In genomic region chr1:70760170-70760569, GRCh38 we compare ENCODE assay signal across 21 cellular contexts.
A peak's percentile ranks its signal among the peaks of the same experiment; 100 is the strongest.
DNase-seq lines count a peak whose midpoint lies in the region; ATAC-seq and TF ChIP-seq lines count a peak whose summit lies in the region.
"Had no signal": no experiment of that assay in that cellular context is flagged by ENCODE, and none has a peak within 500 bp of the region (broad histone marks: within the 10 kb centered on the region; RNA-seq: fewer than 3 reads in every experiment).

No MANE protein-coding gene starts in this region.

- no peaks in the 10 kb centered on the region for H4K20me1 ChIP-seq in GM23248 (ENCODE audit: insufficient read depth)

- whole genome bisulfite sequencing in GM23248 (ENCODE audit: low coverage in 1 of 2, low lambda C conversion rate in 2 of 2, missing lambda C conversion rate in 2 of 2), 2 experiments: 46 to 52% methylated on average over 2 of the region's 2 CpGs
- WGBS in esophagus muscularis mucosa: 81% methylated on average over 2 of the region's 2 CpGs

- H2AFZ ChIP-seq in GM23248: no peak overlapping the region

- TF ChIP-seq CTCF in esophagus muscularis mucosa (IDR thresholded peaks at IDR 0.05): no peak

- intact Hi-C loops in esophagus muscularis mucosa (cut with DNase I): no loop called here

- no peak for TF ChIP-seq POLR2A in esophagus muscularis mucosa (IDR thresholded peaks at IDR 0.05; ENCODE audit: low read depth)

- no peak overlapping the region for H3K4me3 ChIP-seq in GM23248
- H3K4me3 ChIP-seq in adipocyte (ENCODE audit: low read length): no peak overlapping the region
- H3K4me3 ChIP-seq in esophagus muscularis mucosa: no peak overlapping the region
- H3K4me3 ChIP-seq: MG63, SJCRH30 had no signal

- H3K9ac ChIP-seq in GM23248: no peak overlapping the region
- H3K9ac ChIP-seq in adipocyte (ENCODE audit: low read length): no peak overlapping the region

- no peak for ATAC-seq in HG03280 (IDR thresholded peaks at IDR 0.05; ENCODE audit: unreplicated experiment)
- ATAC-seq: CD8-positive, alpha-beta T cell had no signal

- H3K9me3 ChIP-seq in GM23248 (ENCODE audit: low read depth): no peaks in the 10 kb centered on the region
- H3K9me3 ChIP-seq in adipocyte (ENCODE audit: control insufficient read depth, low read length): peaks cover 5% of the 10 kb centered on the region
- no peaks in the 10 kb centered on the region for H3K9me3 ChIP-seq in esophagus muscularis mucosa
- H3K9me3 ChIP-seq: MG63, SJCRH30 had no signal

- H3K4me1 ChIP-seq in GM23248 (ENCODE audit: insufficient read depth) (peaks cover 13% of the 10 kb centered on the region), adipocyte (ENCODE audit: control insufficient read depth, insufficient read depth, low read length) (no peaks in the 10 kb centered on the region), esophagus muscularis mucosa (no peaks in the 10 kb centered on the region)
- H3K4me1 ChIP-seq: SJCRH30 had no signal

- DNase-seq in GM23248: peak; percentile 6
- DNase-seq in adipocyte (ENCODE audit: low read depth): peak; percentile 20
- DNase-seq in hepatic stellate cell (ENCODE audit: low spot score): peak; percentile 17
- DNase-seq in stromal cell of bone marrow (ENCODE audit: low read depth): peak; percentile 40
- no peak for DNase-seq in NCI-H774 (lab: John Stamatoyannopoulos, UW)
- no peak for DNase-seq in esophagus muscularis mucosa (ENCODE audit: extremely low spot score)
- no peak for DNase-seq in activated CD8-positive, alpha-beta memory T cell treated with anti-CD3 and anti-CD28 coated beads, Interleukin-2, amount 50 U/mL, for 4 hours
- DNase-seq: AML-193; C1 segment of cervical spinal cord; CD8-positive, alpha-beta T cell; DND-41; Karpas-422; MG63; NCI-H1048; NCI-H1436; NCI-H2029; NCI-H2227 treated with DMSO at 0.1 percent for 48 hours; NCI-H510A; OCI-M1; SJCRH30 had no signal

- TF ChIP-seq EP300 in esophagus muscularis mucosa (IDR thresholded peaks at IDR 0.05): no peak

- no peaks in the 10 kb centered on the region for H3K9me2 ChIP-seq in GM23248 (ENCODE audit: insufficient read depth)

- no peaks in the 10 kb centered on the region for H3K36me3 ChIP-seq in GM23248 (ENCODE audit: low read depth)
- no peaks in the 10 kb centered on the region for H3K36me3 ChIP-seq in adipocyte (ENCODE audit: control insufficient read depth, insufficient read depth, low read length, severe bottlenecking)
- H3K36me3 ChIP-seq in esophagus muscularis mucosa: no peaks in the 10 kb centered on the region
- H3K36me3 ChIP-seq: MG63, SJCRH30 had no signal

- H3K27ac ChIP-seq in GM23248 (no peak overlapping the region), esophagus muscularis mucosa (replicated peaks in 1 of 4) (no peak overlapping the region)
- H3K27ac ChIP-seq: SJCRH30 had no signal

- H3K79me2 ChIP-seq in GM23248 (ENCODE audit: insufficient read depth): no peaks in the 10 kb centered on the region

- H3F3A ChIP-seq in GM23248 (ENCODE audit: insufficient read depth): peaks cover 7% of the 10 kb centered on the region

- in situ Hi-C loops in GM23248 (cut with MboI): no loop called here

- H3K27me3 ChIP-seq in GM23248 (replicated peaks; ENCODE audit: insufficient read depth) (no peaks in the 10 kb centered on the region), adipocyte (replicated peaks; ENCODE audit: control insufficient read depth, insufficient read depth, low read length) (no peaks in the 10 kb centered on the region), esophagus muscularis mucosa (no peaks in the 10 kb centered on the region)
- H3K27me3 ChIP-seq: MG63, SJCRH30 had no signal

- no peak overlapping the region for H3K4me2 ChIP-seq in GM23248 (ENCODE audit: unreplicated experiment)

Comparison
In these comparisons a context has a peak if more than half of its experiments do, and no peak if none do; other contexts are left out.
1. DNase-seq: peak in GM23248 (single experiment), adipocyte (single experiment), hepatic stellate cell (single experiment) and stromal cell of bone marrow (single experiment); none in NCI-H774 (single experiment), esophagus muscularis mucosa (single experiment) and activated CD8-positive, alpha-beta memory T cell treated with anti-CD3 and anti-CD28 coated beads, Interleukin-2, amount 50 U/mL, for 4 hours (single experiment).